19 cellular contexts compared by ENCODE assay signal in the genomic region with DNA sequence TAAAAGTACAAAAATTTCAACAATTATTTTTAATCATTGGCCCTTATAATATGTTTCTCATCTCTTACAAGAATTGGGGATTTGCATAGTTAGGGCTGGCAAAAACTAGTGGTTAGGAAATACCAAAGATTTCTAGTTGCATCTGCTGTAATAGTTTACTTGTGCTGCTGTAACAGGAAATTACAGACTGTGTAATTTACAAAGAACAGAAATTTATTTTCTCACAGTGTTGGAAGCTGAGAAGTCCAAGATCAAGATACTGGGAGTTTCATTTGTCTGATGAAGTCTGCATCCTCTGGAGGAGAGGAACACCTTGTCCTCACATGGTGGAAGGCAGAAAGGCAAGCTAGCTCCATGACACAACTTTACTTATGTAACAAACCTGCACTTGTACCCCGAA.
"Had no signal": no experiment of that assay in that cellular context is flagged by ENCODE, and none has a peak within 500 bp of the region (broad histone marks: within the 10 kb centered on the region; RNA-seq: fewer than 3 reads in every experiment).

No MANE protein-coding gene starts in this region.

- H3K27me3 ChIP-seq: heart right ventricle, tibial artery, upper lobe of left lung, vagina had no signal

- H3K9ac ChIP-seq: parathyroid adenoma had no signal

- H3K9me3 ChIP-seq: heart right ventricle, psoas muscle, tibial artery, upper lobe of left lung, vagina had no signal

- H3K4me3 ChIP-seq: heart right ventricle, psoas muscle, tibial artery, upper lobe of left lung, vagina had no signal

- H3K4me1 Mint-ChIP-seq: central memory CD8-positive, alpha-beta T cell; nephron had no signal

- ATAC-seq: esophagus mucosa; psoas muscle; stimulated activated naive CD8-positive, alpha-beta T cell treated with anti-CD3 and anti-CD28 coated beads, Interleukin-15, Interleukin-2, amounts not matched to agents 100 U/mL and 50 U/mL, for 24 hours had no signal

- H3K27ac ChIP-seq: heart right ventricle, parathyroid adenoma, psoas muscle, tibial artery, upper lobe of left lung, vagina had no signal

- DNase-seq: effector memory CD4-positive, alpha-beta T cell; heart right ventricle; hypothalamus; mesendoderm; naive B cell; occipital lobe; psoas muscle; retina; small intestine; stimulated activated CD4-positive, alpha-beta T cell treated with anti-CD3 and anti-CD28 coated beads, Interleukin-12 subunit alpha, Interleukin-12 subunit beta, amount 100 ng/mL, for 4 hours; stimulated activated CD4-positive, alpha-beta T cell treated with anti-CD3 and anti-CD28 coated beads, Interleukin-2, amount 100 ng/mL, for 48 hours; stimulated activated naive CD8-positive, alpha-beta T cell treated with anti-CD3 and anti-CD28 coated beads, Interleukin-15, Interleukin-2, amounts not matched to agents 100 U/mL and 50 U/mL, for 24 hours; tibial artery; upper lobe of left lung had no signal

- H3K36me3 Mint-ChIP-seq: naive B cell had no signal

- H3K4me1 ChIP-seq: heart right ventricle, parathyroid adenoma, psoas muscle, tibial artery, upper lobe of left lung, vagina had no signal

- H3K27ac Mint-ChIP-seq: naive B cell, nephron had no signal

- H3K36me3 ChIP-seq: heart right ventricle, tibial artery, upper lobe of left lung, vagina had no signal

- H3K4me3 Mint-ChIP-seq: central memory CD8-positive, alpha-beta T cell; naive B cell; nephron had no signal
